1 cellular context compared by ENCODE assay signal in genomic region chr18:46281185-46282176, GRCh38.
TF ChIP-seq lines count a peak whose summit lies in the region.

No MANE protein-coding gene starts in this region.

TF ChIP-seq in IMR-90, 13 proteins besides CTCF, POLR2A, EP300 and RAD21:
- peak; percentile 82 for TF ChIP-seq SMC3 (IDR thresholded peaks at IDR 0.05; ENCODE audit: low read depth, low read length)
- no peak for TF ChIP-seq CEBPB (IDR thresholded peaks at IDR 0.05; ENCODE audit: low read depth, low read length)
- TF ChIP-seq MAZ (IDR thresholded peaks at IDR 0.05; ENCODE audit: borderline replicate concordance, low read depth, low read length), result peak; percentile 27; the same call in 1 of the 2 replicates
